In genomic region chr7:156963472-156963871, GRCh38 we compare ENCODE assay signal across 1 cellular context.
TF ChIP-seq lines count a peak whose summit lies in the region.

No MANE protein-coding gene starts in this region.

TF ChIP-seq in GM12878, 131 proteins besides CTCF, POLR2A, EP300 and RAD21 (continued from another document):
- TF ChIP-seq ZNF592 (IDR thresholded peaks at IDR 0.05) (no peak), MAX (IDR thresholded peaks at IDR 0.05; ENCODE audit: low read depth, low read length) (no peak)
TF ChIP-seq in GM12878: peak in this region for 0.
